ENCODE assay signal across 13 cellular contexts in genomic region chr11:11672764-11673163, GRCh38. TPM values are rescaled to one million over a fixed set of nuclear protein-coding genes. Genes with fewer than 3 reads are reported as not detected.
A peak's percentile ranks its signal among the peaks of the same experiment; 100 is the strongest.
DNase-seq lines count a peak whose midpoint lies in the region; ATAC-seq and TF ChIP-seq lines count a peak whose summit lies in the region.
"Had no signal": no experiment of that assay in that cellular context is flagged by ENCODE, and none has a peak within 500 bp of the region (broad histone marks: within the 10 kb centered on the region; RNA-seq: fewer than 3 reads in every experiment).

No MANE protein-coding gene starts in this region.

- no peaks in the 10 kb centered on the region for H3K4me1 ChIP-seq in foreskin keratinocyte
- H3K4me1 ChIP-seq: Caco-2 had no signal

- H3K27ac Mint-ChIP-seq in Calu3 (ENCODE audit: unreplicated experiment) (no peak overlapping the region), immature natural killer cell (no peak overlapping the region)
- H3K27ac Mint-ChIP-seq: CD14-positive monocyte; CD8-positive, alpha-beta T cell; IgD-negative memory B cell had no signal

- DNase-seq in Calu3 (peak; percentile 13), RPMI7951 (ENCODE audit: low read depth) (peak; percentile 51), foreskin keratinocyte (peak; percentile 43 to 60), nucleus accumbens (lab: John Stamatoyannopoulos, UW) (peak in 32 of 56 donors; percentile 19 to 85 (median 48)), immature natural killer cell (no peak), NCI-H510A treated with DMSO at 0.1 percent for 48 hours (lab: John Stamatoyannopoulos, UW) (no peak), KG1 (lab: John Stamatoyannopoulos, UW) (no peak), ACHN (no peak)
- DNase-seq: Caco-2; CD8-positive, alpha-beta T cell had no signal

- in situ Hi-C loops in ACHN (cut with HindIII; ENCODE audit: low pct_ligation_motif_present, low pct_unique_long_range_greater_than_20kb, low sequenced_read_pairs): no loop called here

- peaks cover 23% of the 10 kb centered on the region for H3K27me3 ChIP-seq in foreskin keratinocyte

- CTCF ChIA-PET in Calu3 (lab: Charles Lee): interaction anchor here (0.7 to 1.2 kb wide), 2 partner anchors 52 to 115 kb away, joined by 3 to 7 read pairs; partner anchors contain the start of gene GALNT18

- H3K4me3 Mint-ChIP-seq in Calu3 (ENCODE audit: low read depth, unreplicated experiment) (no peak overlapping the region), immature natural killer cell (no peak overlapping the region)
- H3K4me3 Mint-ChIP-seq: CD14-positive monocyte; CD8-positive, alpha-beta T cell; IgD-negative memory B cell had no signal

- peaks cover 13% of the 10 kb centered on the region for H3K4me1 Mint-ChIP-seq in Calu3 (ENCODE audit: low read depth, unreplicated experiment)
- H3K4me1 Mint-ChIP-seq in immature natural killer cell: no peaks in the 10 kb centered on the region
- H3K4me1 Mint-ChIP-seq: CD14-positive monocyte, IgD-negative memory B cell had no signal

- TF ChIP-seq CTCF in Calu3 (IDR thresholded peaks at IDR 0.05; ENCODE audit: unreplicated experiment) (no peak), foreskin keratinocyte (conservative IDR thresholded peaks at IDR 0.05) (peak; percentile 35)

- BruUV-seq in Calu3 (replicated peaks; lab: Mats Ljungman, UMichigan): no TSS peak

- no peaks in the 10 kb centered on the region for H3K36me3 Mint-ChIP-seq in Calu3 (ENCODE audit: insufficient read depth, unreplicated experiment)
- H3K36me3 Mint-ChIP-seq in immature natural killer cell: no peaks in the 10 kb centered on the region
- H3K36me3 Mint-ChIP-seq: CD14-positive monocyte; CD8-positive, alpha-beta T cell; IgD-negative memory B cell had no signal

- H3K27me3 Mint-ChIP-seq in Calu3 (ENCODE audit: unreplicated experiment): peaks cover 100% of the 10 kb centered on the region
- H3K27me3 Mint-ChIP-seq in immature natural killer cell (ENCODE audit: low read depth in 3 of 3): peaks cover 0 to 11% (median 0%) of the 10 kb centered on the region in 3 donors

- intact Hi-C loops in Calu3 (cut with micrococcal nuclease; ENCODE audit: unreplicated experiment): no loop called here

- no peaks in the 10 kb centered on the region for H3K9me3 Mint-ChIP-seq in Calu3 (ENCODE audit: low read depth, unreplicated experiment)
- no peaks in the 10 kb centered on the region for H3K9me3 Mint-ChIP-seq in immature natural killer cell
- H3K9me3 Mint-ChIP-seq: CD14-positive monocyte; CD8-positive, alpha-beta T cell had no signal

- peak; percentile 79 for ATAC-seq in foreskin keratinocyte
- ATAC-seq: CD8-positive, alpha-beta T cell; HCT116 had no signal

- no peak overlapping the region for H3K27ac ChIP-seq in foreskin keratinocyte

RNA-seq across cellular contexts. Expression of gene GALNT18, which starts 51.0 kb away (rescaled TPM):
- total RNA-seq in Calu3 (2022) (9.2 and 9.9 TPM in 2 replicates), foreskin keratinocyte (35.1 and 36.0 TPM in 2 replicates)
- 12.3 and 12.6 TPM in 2 replicates for total RNA-seq in RPMI7951 (2014; rRNA removed; shearing (Covaris generic))
- polyA plus RNA-seq in foreskin keratinocyte (28.1 and 30.2 TPM in 2 replicates), immature natural killer cell (under 1 TPM in 2 of 3 donors, not detected in 1; 0.10 to 0.93 TPM)
- total RNA-seq: CD8-positive, alpha-beta T cell had no signal
- polyA plus RNA-seq: CD14-positive monocyte, IgD-negative memory B cell had no signal

Comparison
In these comparisons a context has a peak if more than half of its experiments do, and no peak if none do; other contexts are left out.
1. DNase-seq: peak in Calu3 (single experiment), RPMI7951 (single experiment), foreskin keratinocyte (2 of 2) and nucleus accumbens (32 of 56); none in immature natural killer cell (0 of 3), NCI-H510A treated with DMSO at 0.1 percent for 48 hours (single experiment), KG1 (single experiment) and ACHN (single experiment).